Comparison of ENCODE assay signal across 1 cellular context in the genomic region with DNA sequence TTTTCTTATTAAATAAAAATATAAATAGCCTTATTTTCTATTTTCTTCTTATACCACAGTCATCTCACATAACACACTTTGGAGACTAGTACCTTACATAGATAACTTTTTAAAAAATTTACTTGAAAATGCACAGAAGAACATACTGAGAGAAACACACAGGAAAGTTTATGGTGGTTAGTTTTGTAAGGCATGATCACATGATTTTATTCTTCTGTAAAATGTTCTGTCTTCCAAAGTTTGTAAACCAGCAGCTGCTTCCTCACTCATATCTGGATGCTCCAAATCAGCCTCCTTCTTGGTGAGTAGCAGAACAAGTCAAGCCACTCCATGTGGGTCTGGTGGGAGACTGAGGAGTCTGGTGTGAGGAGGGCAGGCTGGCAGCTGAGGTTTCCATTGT.
TF ChIP-seq lines count a peak whose summit lies in the region.

No MANE protein-coding gene starts in this region.

TF ChIP-seq in K562, 482 proteins besides CTCF, POLR2A, EP300 and RAD21 (continued from another document):
- TF ChIP-seq, protein P1, sequence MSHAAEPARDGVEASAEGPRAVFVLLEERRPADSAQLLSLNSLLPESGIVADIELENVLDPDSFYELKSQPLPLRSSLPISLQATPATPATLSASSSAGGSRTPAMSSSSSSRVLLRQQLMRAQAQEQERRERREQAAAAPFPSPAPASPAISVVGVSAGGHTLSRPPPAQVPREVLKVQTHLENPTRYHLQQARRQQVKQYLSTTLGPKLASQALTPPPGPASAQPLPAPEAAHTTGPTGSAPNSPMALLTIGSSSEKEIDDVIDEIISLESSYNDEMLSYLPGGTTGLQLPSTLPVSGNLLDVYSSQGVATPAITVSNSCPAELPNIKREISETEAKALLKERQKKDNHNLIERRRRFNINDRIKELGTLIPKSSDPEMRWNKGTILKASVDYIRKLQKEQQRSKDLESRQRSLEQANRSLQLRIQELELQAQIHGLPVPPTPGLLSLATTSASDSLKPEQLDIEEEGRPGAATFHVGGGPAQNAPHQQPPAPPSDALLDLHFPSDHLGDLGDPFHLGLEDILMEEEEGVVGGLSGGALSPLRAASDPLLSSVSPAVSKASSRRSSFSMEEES (CRISPR knock-in tag; IDR thresholded peaks at IDR 0.05), result peak; percentile 91
